ENCODE assay signal across 29 cellular contexts in the genomic region with DNA sequence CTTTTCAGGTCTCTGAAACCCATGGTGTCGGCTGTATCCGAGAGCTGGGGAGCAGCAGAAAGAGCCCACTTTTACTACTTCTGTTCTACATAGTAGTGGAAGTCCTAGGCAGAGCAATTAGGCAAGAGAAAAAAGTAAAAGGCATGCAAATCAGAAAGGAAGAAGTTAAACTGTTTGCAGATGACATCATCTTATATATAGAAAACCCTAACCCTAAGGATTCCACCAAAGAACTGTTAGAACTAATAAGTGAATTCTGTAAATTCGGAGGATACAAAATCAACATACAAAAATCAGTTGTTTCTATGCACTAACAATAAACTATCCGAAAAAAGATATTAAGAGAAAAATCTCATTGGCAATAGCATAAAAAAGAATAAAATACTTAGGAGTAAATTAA.
"Had no signal": no experiment of that assay in that cellular context is flagged by ENCODE, and none has a peak within 500 bp of the region (broad histone marks: within the 10 kb centered on the region; RNA-seq: fewer than 3 reads in every experiment).

No MANE protein-coding gene starts in this region.

- H3K4me3 Mint-ChIP-seq: naive thymus-derived CD4-positive, alpha-beta T cell; natural killer cell; nephron; neural progenitor cell; stimulated activated effector memory CD8-positive, alpha-beta T cell treated with anti-CD3 and anti-CD28 coated beads, Interleukin-12 subunit alpha, Interleukin-12 subunit beta, amount 100 ng/mL, for 72 hours; stimulated activated naive B cell treated with anti-CD40 and anti-IgM and Interleukin-4, amounts not matched to agents 10 μg/mL and 1 μg/mL and 100 μg/mL, for 72 hours; stimulated activated naive CD8-positive, alpha-beta T cell treated with anti-CD3 and anti-CD28 coated beads, Interleukin-15, Interleukin-2, amounts not matched to agents 100 ng/mL and 50 ng/mL, for 24 hours had no signal

- H3K27ac ChIP-seq: ovary, parathyroid adenoma, psoas muscle, skin epidermis, stomach, thoracic aorta, thyroid gland, tibial nerve, upper lobe of left lung, vagina had no signal

- H3K9me3 ChIP-seq: ovary, psoas muscle, thoracic aorta, thyroid gland, tibial nerve, upper lobe of left lung, vagina had no signal

- H3K27ac Mint-ChIP-seq: naive thymus-derived CD4-positive, alpha-beta T cell; natural killer cell; neural progenitor cell; progenitor cell of endocrine pancreas; stimulated activated effector memory CD8-positive, alpha-beta T cell treated with anti-CD3 and anti-CD28 coated beads, Interleukin-12 subunit alpha, Interleukin-12 subunit beta, amount 100 ng/mL, for 72 hours; stimulated activated naive B cell treated with anti-CD40 and anti-IgM and Interleukin-4, amounts not matched to agents 10 μg/mL and 1 μg/mL and 100 μg/mL, for 72 hours; stimulated activated naive CD8-positive, alpha-beta T cell treated with anti-CD3 and anti-CD28 coated beads, Interleukin-15, Interleukin-2, amounts not matched to agents 100 ng/mL and 50 ng/mL, for 24 hours had no signal

- H3K4me1 Mint-ChIP-seq: natural killer cell; neural progenitor cell; stimulated activated effector memory CD8-positive, alpha-beta T cell treated with anti-CD3 and anti-CD28 coated beads, Interleukin-12 subunit alpha, Interleukin-12 subunit beta, amount 100 ng/mL, for 72 hours; stimulated activated naive B cell treated with anti-CD40 and anti-IgM and Interleukin-4, amounts not matched to agents 10 μg/mL and 1 μg/mL and 100 μg/mL, for 72 hours had no signal

- H3K27me3 Mint-ChIP-seq: naive thymus-derived CD4-positive, alpha-beta T cell; progenitor cell of endocrine pancreas; stimulated activated naive CD8-positive, alpha-beta T cell treated with anti-CD3 and anti-CD28 coated beads, Interleukin-15, Interleukin-2, amounts not matched to agents 100 ng/mL and 50 ng/mL, for 24 hours had no signal

- H3K27me3 ChIP-seq: neural progenitor cell, ovary, stomach, thyroid gland, tibial nerve, upper lobe of left lung, vagina had no signal

- DNase-seq: naive thymus-derived CD4-positive, alpha-beta T cell; natural killer cell; occipital lobe; ovary; posterior cingulate gyrus; psoas muscle; right cardiac atrium; stimulated activated CD4-positive, alpha-beta T cell treated with anti-CD3 and anti-CD28 coated beads, Interleukin-15, amount 100 ng/mL, for 24 hours; stimulated activated CD4-positive, alpha-beta T cell treated with anti-CD3 and anti-CD28 coated beads, Interleukin-2, amount 100 ng/mL, for 24 hours; stimulated activated CD4-positive, alpha-beta T cell treated with anti-CD3 and anti-CD28 coated beads, Interleukin-2, amount 100 ng/mL, for 48 hours; stimulated activated CD4-positive, alpha-beta T cell treated with anti-CD3 and anti-CD28 coated beads, Interleukin-4, amount 100 ng/mL, for 24 hours; stimulated activated naive B cell treated with anti-CD40 and anti-IgM and Interleukin-4, amounts not matched to agents 10 μg/mL and 1 μg/mL and 100 μg/mL, for 72 hours; stimulated activated naive CD4-positive, alpha-beta T cell treated with Interleukin-2 at 50 U/mL for 16 hours; stomach; thyroid gland; trophoblast cell; upper lobe of left lung had no signal

- H3K9me3 Mint-ChIP-seq: natural killer cell; nephron; stimulated activated effector memory CD8-positive, alpha-beta T cell treated with anti-CD3 and anti-CD28 coated beads, Interleukin-12 subunit alpha, Interleukin-12 subunit beta, amount 100 ng/mL, for 72 hours; stimulated activated naive B cell treated with anti-CD40 and anti-IgM and Interleukin-4, amounts not matched to agents 10 μg/mL and 1 μg/mL and 100 μg/mL, for 72 hours; stimulated activated naive CD8-positive, alpha-beta T cell treated with anti-CD3 and anti-CD28 coated beads, Interleukin-15, Interleukin-2, amounts not matched to agents 100 ng/mL and 50 ng/mL, for 24 hours had no signal

- H3K4me3 ChIP-seq: neural progenitor cell, ovary, psoas muscle, skin epidermis, stomach, thoracic aorta, thyroid gland, tibial nerve, upper lobe of left lung, vagina had no signal

- H3K79me2 ChIP-seq: parathyroid adenoma had no signal

- ATAC-seq: naive thymus-derived CD4-positive, alpha-beta T cell; natural killer cell; psoas muscle; right cardiac atrium; sciatic nerve; stimulated activated effector memory CD8-positive, alpha-beta T cell treated with anti-CD3 and anti-CD28 coated beads, Interleukin-12 subunit alpha, Interleukin-12 subunit beta, amount 100 ng/mL, for 72 hours; stimulated activated naive B cell treated with anti-CD40 and anti-IgM and Interleukin-4, amounts not matched to agents 10 μg/mL and 1 μg/mL and 100 μg/mL, for 72 hours had no signal

- H3K36me3 ChIP-seq: ovary, stomach, thoracic aorta, thyroid gland, upper lobe of left lung, vagina had no signal

- H3K4me1 ChIP-seq: neural progenitor cell, parathyroid adenoma, psoas muscle, stomach, thyroid gland, tibial nerve, upper lobe of left lung, vagina had no signal

- H2AFZ ChIP-seq: neural progenitor cell, parathyroid adenoma had no signal

- H3K9ac ChIP-seq: neural progenitor cell, parathyroid adenoma had no signal

- H3K4me2 ChIP-seq: neural progenitor cell had no signal

- FAIRE-seq: urothelium cell line had no signal
